In the genomic region with DNA sequence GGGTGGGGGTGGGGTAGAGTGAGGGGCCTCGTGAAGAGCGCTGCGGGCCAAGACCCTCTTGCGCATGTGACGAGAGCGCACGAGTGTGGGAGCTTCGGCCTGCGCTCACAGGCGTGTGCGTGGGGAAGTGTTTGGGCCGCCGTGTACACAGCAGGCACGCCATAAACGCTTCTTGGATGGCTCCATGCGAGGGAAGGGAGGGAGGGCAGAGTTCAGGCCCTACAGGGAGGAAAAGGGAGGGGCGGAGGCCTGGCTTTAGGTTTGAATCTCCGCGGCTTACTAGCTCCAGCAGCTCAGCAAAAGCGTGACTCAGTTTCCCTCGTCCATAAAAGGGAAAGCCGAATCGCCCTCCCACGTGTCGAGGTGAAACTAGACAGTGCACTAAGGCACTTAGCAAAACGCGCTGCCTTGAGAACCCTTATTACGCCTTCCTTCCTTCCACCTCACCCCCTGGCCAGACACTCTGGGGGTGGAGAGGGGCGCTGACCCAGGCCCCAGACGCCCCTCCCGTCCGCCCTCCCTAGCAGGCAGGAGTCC, we compare ENCODE assay signal across 9 cellular contexts. TPM values are rescaled to one million over a fixed set of nuclear protein-coding genes. Genes with fewer than 3 reads are reported as not detected.
DNase-seq lines count a peak whose midpoint lies in the region; ATAC-seq and TF ChIP-seq lines count a peak whose summit lies in the region.
"Had no signal": no experiment of that assay in that cellular context is flagged by ENCODE, and none has a peak within 500 bp of the region (broad histone marks: within the 10 kb centered on the region; RNA-seq: fewer than 3 reads in every experiment).

No MANE protein-coding gene starts in this region.

- peaks cover 19 to 70% (median 27%) of the 10 kb centered on the region in 5 donors for H3K27me3 Mint-ChIP-seq in naive thymus-derived CD4-positive, alpha-beta T cell

- no peaks in the 10 kb centered on the region for H3K9me3 ChIP-seq in HUES48 (ENCODE audit: control insufficient read depth, insufficient read depth, low read length)
- peaks cover 0 to 1% of the 10 kb centered on the region in 2 donors for H3K9me3 ChIP-seq in esophagus (ENCODE audit: control insufficient read depth in 2 of 2, insufficient read depth in 1 of 2, low read depth in 1 of 2, low read length in 1 of 2)
- peaks cover 0 to 4% (median 0%) of the 10 kb centered on the region in 3 experiments for H3K9me3 ChIP-seq in naive thymus-derived CD4-positive, alpha-beta T cell (ENCODE audit: control insufficient read depth in 2 of 3, low read length in 3 of 3)

- H3K4me1 Mint-ChIP-seq in naive thymus-derived CD4-positive, alpha-beta T cell = peaks cover 12 to 22% (median 18%) of the 10 kb centered on the region in 7 donors

- CTCF ChIA-PET in naive thymus-derived CD4-positive, alpha-beta T cell (lab: Charles Lee) = interaction anchor here (1.6 kb wide), 1 partner anchor 12 kb away, joined by 5 read pairs; a partner anchor contains a TSS

- no peak for TF ChIP-seq CTCF in 22Rv1 (IDR thresholded peaks at IDR 0.05)

- peaks cover 0 to 6% (median 3%) of the 10 kb centered on the region in 5 donors for H3K36me3 Mint-ChIP-seq in naive thymus-derived CD4-positive, alpha-beta T cell
- H3K36me3 Mint-ChIP-seq: natural killer cell had no signal

- H3K27ac ChIP-seq in 22Rv1 (peak overlapping the region; percentile 23; the same call in 1 of the 2 replicates), HUES48 (ENCODE audit: low read depth, low read length) (no peak overlapping the region), esophagus (ENCODE audit: low read depth in 2 of 2, low read length in 1 of 2) (peak overlapping the region; percentile 47 to 67)
- no peak overlapping the region for H3K27ac ChIP-seq in naive thymus-derived CD4-positive, alpha-beta T cell (ENCODE audit: low read depth, low read length)

- H3K9me3 Mint-ChIP-seq in naive thymus-derived CD4-positive, alpha-beta T cell = peaks cover 0 to 11% (median 5%) of the 10 kb centered on the region in 11 donors

- peak overlapping the region; percentile 53; the same call in 1 of the 2 replicates for H3K4me3 ChIP-seq in HUES48 (ENCODE audit: low read depth, low read length)
- peak overlapping the region; percentile 16 to 36 for H3K4me3 ChIP-seq in esophagus (ENCODE audit: low read depth in 1 of 2, low read length in 2 of 2)
- H3K4me3 ChIP-seq in naive thymus-derived CD4-positive, alpha-beta T cell (ENCODE audit: low read length) = peak overlapping the region; percentile 13

- DNase-seq in naive thymus-derived CD4-positive, alpha-beta T cell = no peak
- DNase-seq in HCEC 1CT (no peak), H4 (ENCODE audit: low spot score) (no peak), nucleus accumbens (lab: John Stamatoyannopoulos, UW) (no peak), NCI-H510A treated with DMSO at 0.1 percent for 48 hours (lab: John Stamatoyannopoulos, UW) (no peak)
- DNase-seq: natural killer cell had no signal

- POLR2A ChIA-PET in naive thymus-derived CD4-positive, alpha-beta T cell (lab: Charles Lee) = interaction anchor here (1.5 to 4.1 kb wide), 3 partner anchors 8 to 15 kb away, joined by 4 to 37 read pairs (median 6); a partner anchor contains a TSS

- H3K36me3 ChIP-seq in HUES48 (ENCODE audit: control insufficient read depth, insufficient read depth, low read length) (no peaks in the 10 kb centered on the region), esophagus (ENCODE audit: control insufficient read depth in 2 of 2, insufficient read depth in 2 of 2, low read length in 1 of 2) (no peaks in the 10 kb centered on the region)
- H3K36me3 ChIP-seq in naive thymus-derived CD4-positive, alpha-beta T cell (ENCODE audit: control insufficient read depth in 2 of 3, insufficient read depth in 3 of 3, low read length in 3 of 3) = no peaks in the 10 kb centered on the region

- intact Hi-C loops in naive thymus-derived CD4-positive, alpha-beta T cell (cut with micrococcal nuclease) = loop anchor here in 1 of 2 donors (1.0 kb wide), 1 partner anchor 10 kb away; no protein-coding TSS in a partner anchor

- no peak overlapping the region for H3K9ac ChIP-seq in HUES48 (ENCODE audit: low read depth, low read length)

- H3K27me3 ChIP-seq in HUES48 (ENCODE audit: control insufficient read depth, insufficient read depth, low read length) = peaks cover 32% of the 10 kb centered on the region
- no peaks in the 10 kb centered on the region for H3K27me3 ChIP-seq in esophagus (ENCODE audit: control insufficient read depth in 1 of 2, insufficient read depth in 2 of 2, low read length in 2 of 2)
- H3K27me3 ChIP-seq in naive thymus-derived CD4-positive, alpha-beta T cell (ENCODE audit: control insufficient read depth in 2 of 2, insufficient read depth in 2 of 2, low read length in 2 of 2) = peaks cover 4 to 8% of the 10 kb centered on the region in 2 donors

- H3K4me1 ChIP-seq in HUES48 (ENCODE audit: control insufficient read depth, insufficient read depth, low read length) (no peaks in the 10 kb centered on the region), esophagus (ENCODE audit: control insufficient read depth in 2 of 2, insufficient read depth in 2 of 2, low read length in 1 of 2) (peaks cover 14 to 20% of the 10 kb centered on the region in 2 donors)
- H3K4me1 ChIP-seq in naive thymus-derived CD4-positive, alpha-beta T cell (ENCODE audit: control insufficient read depth in 2 of 2, insufficient read depth in 2 of 2, low read length in 2 of 2) = peaks cover 4 to 7% of the 10 kb centered on the region in 2 donors

- peak overlapping the region in 6 of 10 donors; percentile 23 to 77 (median 56) for H3K4me3 Mint-ChIP-seq in naive thymus-derived CD4-positive, alpha-beta T cell
- H3K4me3 Mint-ChIP-seq: natural killer cell had no signal

- ATAC-seq in naive thymus-derived CD4-positive, alpha-beta T cell = peak; percentile 12

- WGBS in esophagus, 2 donors = 8 to 15% methylated on average over 32 of the region's 32 CpGs

- H3K27ac Mint-ChIP-seq in naive thymus-derived CD4-positive, alpha-beta T cell = no peak overlapping the region
- H3K27ac Mint-ChIP-seq: natural killer cell had no signal

RNA-seq across cellular contexts. Expression of a gene that starts 12.5 kb away (rescaled TPM):
- 10 to 100 TPM; 37.6 to 62.6 TPM for polyA plus RNA-seq in esophagus
- total RNA-seq in naive thymus-derived CD4-positive, alpha-beta T cell = 100 to 1,000 TPM in 2 of 5 experiments, 10 to 100 TPM in 3; 71.7 to 157 (median 84.2) TPM
- 10 to 100 TPM; 30.1 to 38.4 TPM for polyA plus RNA-seq in naive thymus-derived CD4-positive, alpha-beta T cell
- 14.3 and 82.3 TPM in 2 replicates for total RNA-seq in H4 (2014; rRNA removed; shearing (Covaris generic))

RNA-seq across cellular contexts. Expression of a gene that starts 31.7 kb away (rescaled TPM):
- polyA plus RNA-seq in esophagus = 10 to 100 TPM; 23.2 to 32.3 TPM
- 10 to 100 TPM; 10.8 to 86.4 (median 16.6) TPM for total RNA-seq in naive thymus-derived CD4-positive, alpha-beta T cell
- polyA plus RNA-seq in naive thymus-derived CD4-positive, alpha-beta T cell = 10 to 100 TPM in 1 of 2 donors, 1 to 10 TPM in 1; 5.6 to 11.4 TPM
- 64.3 and 86.4 TPM in 2 replicates for total RNA-seq in H4 (2014; rRNA removed; shearing (Covaris generic))

Comparison
In these comparisons a context has a peak if more than half of its experiments do, and no peak if none do; other contexts are left out.
1. H3K27ac ChIP-seq: peak in 22Rv1 (single experiment) and esophagus (2 of 2); none in HUES48 (single experiment) and naive thymus-derived CD4-positive, alpha-beta T cell (single experiment).
2. Peak in every context shown above with its lines, with median percentiles within 50 percentile points of each other: H3K4me3 ChIP-seq.